ENCODE assay signal across 21 cellular contexts in the genomic region with DNA sequence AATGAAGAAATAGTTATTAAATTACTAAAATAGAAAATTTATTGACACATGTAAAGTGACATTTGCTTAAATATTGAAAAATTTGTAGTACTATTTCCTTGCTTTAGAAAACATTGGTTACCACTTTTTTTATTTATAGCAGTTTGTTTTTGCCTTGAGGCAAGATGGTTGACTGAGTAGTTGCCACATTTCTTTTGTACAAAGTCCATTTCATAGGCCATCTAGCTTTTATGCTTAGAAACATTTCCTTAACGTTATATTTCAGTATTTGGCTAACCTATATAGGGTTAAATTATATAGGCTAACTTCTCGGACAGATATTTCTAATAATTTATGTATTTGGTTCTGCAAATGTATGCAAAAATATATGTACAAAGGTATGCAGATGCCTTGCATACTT.
"Had no signal": no experiment of that assay in that cellular context is flagged by ENCODE, and none has a peak within 500 bp of the region (broad histone marks: within the 10 kb centered on the region; RNA-seq: fewer than 3 reads in every experiment).

No MANE protein-coding gene starts in this region.

- H3K9me3 ChIP-seq: adrenal gland, Peyer's patch, SJCRH30, SK-N-SH had no signal

- H3K27ac ChIP-seq: adrenal gland, Peyer's patch, RWPE1, SJCRH30, WERI-Rb-1 had no signal

- H3K9me3 Mint-ChIP-seq: activated CD8-positive, alpha-beta T cell treated with anti-CD3 and anti-CD28 coated beads for 36 hours; activated naive CD8-positive, alpha-beta T cell treated with anti-CD3 and anti-CD28 coated beads, Interleukin-2, amount 10 ng/mL, durations not matched to agents 7 days and 5 days; activated T-cell treated with anti-CD3 and anti-CD28 coated beads, Interleukin-2, amount 50 U/mL, for 72 hours had no signal

- H3K4me3 ChIP-seq: adrenal gland, Peyer's patch, SJCRH30 had no signal

- H3K27me3 Mint-ChIP-seq: activated CD8-positive, alpha-beta T cell treated with anti-CD3 and anti-CD28 coated beads for 36 hours; activated naive CD8-positive, alpha-beta T cell treated with anti-CD3 and anti-CD28 coated beads, Interleukin-2, amount 10 ng/mL, durations not matched to agents 7 days and 5 days had no signal

- H3K4me3 Mint-ChIP-seq: activated CD8-positive, alpha-beta T cell treated with anti-CD3 and anti-CD28 coated beads for 36 hours; activated naive CD8-positive, alpha-beta T cell treated with anti-CD3 and anti-CD28 coated beads, Interleukin-2, amount 10 ng/mL, durations not matched to agents 7 days and 5 days had no signal

- H3K27me3 ChIP-seq: adrenal gland, Peyer's patch, SJCRH30 had no signal

- H3K27ac Mint-ChIP-seq: activated naive CD8-positive, alpha-beta T cell treated with anti-CD3 and anti-CD28 coated beads, Interleukin-2, amount 10 ng/mL, durations not matched to agents 7 days and 5 days had no signal

- H3K4me2 ChIP-seq: SK-N-SH had no signal

- H3K9ac ChIP-seq: SK-N-SH had no signal

- H3K36me3 ChIP-seq: adrenal gland, Peyer's patch, SJCRH30, WERI-Rb-1 had no signal

- ATAC-seq: activated CD8-positive, alpha-beta T cell treated with anti-CD3 and anti-CD28 coated beads for 36 hours had no signal

- DNase-seq: activated CD4-positive, alpha-beta T cell treated with anti-CD3 and anti-CD28 coated beads for 4 hours; activated CD8-positive, alpha-beta memory T cell treated with anti-CD3 and anti-CD28 coated beads, Interleukin-2, amount 50 U/mL, for 4 hours; activated CD8-positive, alpha-beta T cell treated with anti-CD3 and anti-CD28 coated beads for 36 hours; activated naive CD4-positive, alpha-beta T cell treated with anti-CD3 and anti-CD28 coated beads, Interleukin-2, amount 50 U/mL, for 16 hours; activated naive CD8-positive, alpha-beta T cell treated with anti-CD3 and anti-CD28 coated beads, Interleukin-2, amount 10 ng/mL, durations not matched to agents 7 days and 5 days; activated T-cell treated with anti-CD3 and anti-CD28 coated beads, Interleukin-2, amount 50 U/mL, for 72 hours; adrenal gland; anterior cingulate cortex; NCI-H1048; NCI-H146; NCI-H187 treated with DMSO at 0.1 percent for 48 hours; NCI-H2081 treated with DMSO at 0.1 percent for 48 hours; NCI-H446; NCI-H524; Peyer's patch; Right ventricle myocardium superior; SJCRH30; SK-N-SH; T-helper 1 cell; WERI-Rb-1 had no signal

- H3K4me1 ChIP-seq: SJCRH30 had no signal
